In the genomic region with DNA sequence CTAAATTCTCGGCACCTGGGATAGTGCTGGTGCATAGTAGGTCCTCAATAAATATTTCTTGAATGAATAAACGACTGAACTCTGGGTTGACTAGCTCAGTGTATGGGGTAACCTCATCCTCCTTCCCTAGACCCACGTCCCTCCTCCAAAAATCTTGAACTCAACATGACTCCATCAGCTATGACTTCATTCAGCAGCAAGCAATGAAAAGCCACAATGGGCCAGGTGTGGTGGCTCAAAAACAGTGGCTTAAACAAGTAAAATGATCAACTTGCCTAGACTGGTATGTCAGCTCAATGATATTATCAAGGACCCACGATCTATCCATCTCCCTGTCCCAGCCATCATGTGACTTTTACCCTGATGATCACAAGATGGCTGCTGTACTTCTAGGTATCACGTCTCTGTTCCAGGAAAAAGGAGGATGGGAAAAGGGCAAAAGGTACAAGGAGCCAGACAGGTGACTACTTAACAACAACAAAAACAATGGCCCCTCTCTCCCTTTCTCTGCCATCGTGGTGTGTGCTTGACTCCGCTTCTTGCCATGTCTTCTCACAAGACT, we compare ENCODE assay signal across 26 cellular contexts. TPM values are rescaled to one million over a fixed set of nuclear protein-coding genes. Genes with fewer than 3 reads are reported as not detected.
"Had no signal": no experiment of that assay in that cellular context is flagged by ENCODE, and none has a peak within 500 bp of the region (broad histone marks: within the 10 kb centered on the region; RNA-seq: fewer than 3 reads in every experiment).

No MANE protein-coding gene starts in this region.

- ATAC-seq: activated CD8-positive, alpha-beta T cell treated with anti-CD3 and anti-CD28 coated beads for 36 hours; activated naive CD8-positive, alpha-beta T cell treated with anti-CD3 and anti-CD28 coated beads, Interleukin-2, amount 50 U/mL, for 24 hours; heart right ventricle; naive thymus-derived CD8-positive, alpha-beta T cell; stimulated activated memory B cell treated with anti-CD40 and anti-IgM and Interleukin-4, amounts not matched to agents 10 μg/mL and 1 μg/mL and 100 μg/mL, for 72 hours; stimulated activated naive CD8-positive, alpha-beta T cell treated with anti-CD3 and anti-CD28 coated beads, Interleukin-15, amount 100 ng/mL, for 72 hours; upper lobe of right lung; WTC11 had no signal

- H3K4me1 ChIP-seq: heart right ventricle, left ventricle myocardium inferior had no signal

- H3K4me3 ChIP-seq: esophagus squamous epithelium, heart right ventricle, left ventricle myocardium inferior, lung, right lobe of liver, skin epidermis, upper lobe of right lung had no signal

- H3K4me3 Mint-ChIP-seq: activated CD8-positive, alpha-beta T cell treated with anti-CD3 and anti-CD28 coated beads for 36 hours; activated naive CD4-positive, alpha-beta T cell treated with anti-CD3 and anti-CD28 coated beads, Interleukin-2, amount 50 U/mL, for 24 hours; activated naive CD8-positive, alpha-beta T cell treated with anti-CD3 and anti-CD28 coated beads, Interleukin-2, amount 50 U/mL, for 24 hours; naive thymus-derived CD8-positive, alpha-beta T cell; stimulated activated memory B cell treated with anti-CD40 and anti-IgM and Interleukin-4, amounts not matched to agents 10 μg/mL and 1 μg/mL and 100 μg/mL, for 72 hours; stimulated activated naive CD8-positive, alpha-beta T cell treated with anti-CD3 and anti-CD28 coated beads, Interleukin-15, amount 100 ng/mL, for 72 hours; WTC11 had no signal

- H3K4me1 Mint-ChIP-seq: activated naive CD4-positive, alpha-beta T cell treated with anti-CD3 and anti-CD28 coated beads, Interleukin-2, amount 50 U/mL, for 24 hours; stimulated activated memory B cell treated with anti-CD40 and anti-IgM and Interleukin-4, amounts not matched to agents 10 μg/mL and 1 μg/mL and 100 μg/mL, for 72 hours had no signal

- H3K27me3 Mint-ChIP-seq: activated CD8-positive, alpha-beta T cell treated with anti-CD3 and anti-CD28 coated beads for 36 hours; activated naive CD4-positive, alpha-beta T cell treated with anti-CD3 and anti-CD28 coated beads, Interleukin-2, amount 50 U/mL, for 24 hours; activated naive CD8-positive, alpha-beta T cell treated with anti-CD3 and anti-CD28 coated beads, Interleukin-2, amount 50 U/mL, for 24 hours; naive thymus-derived CD8-positive, alpha-beta T cell; stimulated activated memory B cell treated with anti-CD40 and anti-IgM and Interleukin-4, amounts not matched to agents 10 μg/mL and 1 μg/mL and 100 μg/mL, for 72 hours; stimulated activated naive CD8-positive, alpha-beta T cell treated with anti-CD3 and anti-CD28 coated beads, Interleukin-15, amount 100 ng/mL, for 72 hours had no signal

- H3K9me3 ChIP-seq: esophagus squamous epithelium, heart right ventricle, left ventricle myocardium inferior, right lobe of liver, upper lobe of right lung had no signal

- H3K27ac Mint-ChIP-seq: activated CD8-positive, alpha-beta T cell treated with anti-CD3 and anti-CD28 coated beads for 36 hours; activated naive CD4-positive, alpha-beta T cell treated with anti-CD3 and anti-CD28 coated beads, Interleukin-2, amount 50 U/mL, for 24 hours; activated naive CD8-positive, alpha-beta T cell treated with anti-CD3 and anti-CD28 coated beads, Interleukin-2, amount 50 U/mL, for 24 hours; stimulated activated memory B cell treated with anti-CD40 and anti-IgM and Interleukin-4, amounts not matched to agents 10 μg/mL and 1 μg/mL and 100 μg/mL, for 72 hours; stimulated activated naive CD8-positive, alpha-beta T cell treated with anti-CD3 and anti-CD28 coated beads, Interleukin-15, amount 100 ng/mL, for 72 hours; WTC11 had no signal

- H3K27me3 ChIP-seq: esophagus squamous epithelium, heart right ventricle, right lobe of liver, upper lobe of right lung had no signal

- DNase-seq: activated CD4-positive, alpha-beta T cell treated with anti-CD3 and anti-CD28 coated beads, Interleukin-2, amount 50 U/mL, for 1 hour; activated CD8-positive, alpha-beta T cell treated with anti-CD3 and anti-CD28 coated beads for 36 hours; activated naive CD8-positive, alpha-beta T cell treated with anti-CD3 and anti-CD28 coated beads, Interleukin-2, amount 50 U/mL, for 24 hours; activated T-cell treated with anti-CD3 and anti-CD28 coated beads, Interleukin-2, amount 50 U/mL, for 48 hours; dermis blood vessel endothelial cell; effector CD4-positive, alpha-beta T cell; esophagus squamous epithelium; foreskin melanocyte; heart right ventricle; left ventricle myocardium inferior; naive thymus-derived CD8-positive, alpha-beta T cell; right lobe of liver; stimulated activated CD4-positive, alpha-beta T cell treated with anti-CD3 and anti-CD28 coated beads, Interleukin-4, amount 100 ng/mL, for 24 hours; stimulated activated naive CD8-positive, alpha-beta T cell treated with anti-CD3 and anti-CD28 coated beads, Interleukin-15, amount 100 ng/mL, for 72 hours; substantia nigra; T-helper 2 cell; upper lobe of right lung had no signal

- H3K27ac ChIP-seq: heart right ventricle, left ventricle myocardium inferior, right lobe of liver, upper lobe of right lung had no signal

- FAIRE-seq: colon had no signal

- H3K36me3 ChIP-seq: esophagus squamous epithelium, heart right ventricle, left ventricle myocardium inferior, right lobe of liver, upper lobe of right lung had no signal

- H3K36me3 Mint-ChIP-seq: activated naive CD4-positive, alpha-beta T cell treated with anti-CD3 and anti-CD28 coated beads, Interleukin-2, amount 50 U/mL, for 24 hours; naive thymus-derived CD8-positive, alpha-beta T cell; stimulated activated memory B cell treated with anti-CD40 and anti-IgM and Interleukin-4, amounts not matched to agents 10 μg/mL and 1 μg/mL and 100 μg/mL, for 72 hours; WTC11 had no signal

- H3K9me3 Mint-ChIP-seq: activated CD8-positive, alpha-beta T cell treated with anti-CD3 and anti-CD28 coated beads for 36 hours; activated naive CD4-positive, alpha-beta T cell treated with anti-CD3 and anti-CD28 coated beads, Interleukin-2, amount 50 U/mL, for 24 hours; activated naive CD8-positive, alpha-beta T cell treated with anti-CD3 and anti-CD28 coated beads, Interleukin-2, amount 50 U/mL, for 24 hours; activated T-helper 2 cell treated with anti-CD3 and anti-CD28 coated beads, Interferon-gamma antibody, Interleukin-2, Interleukin-4, amounts not matched to agents 10 μg/mL and 5 μg/mL and 100 μg/mL, durations not matched to agents 14 hours and 24 hours and 36 hours; naive thymus-derived CD8-positive, alpha-beta T cell; stimulated activated memory B cell treated with anti-CD40 and anti-IgM and Interleukin-4, amounts not matched to agents 10 μg/mL and 1 μg/mL and 100 μg/mL, for 72 hours; stimulated activated naive CD8-positive, alpha-beta T cell treated with anti-CD3 and anti-CD28 coated beads, Interleukin-15, amount 100 ng/mL, for 72 hours; WTC11 had no signal

RNA-seq across cellular contexts. Expression of gene AUNIP, which starts 29.2 kb away (rescaled TPM):
- total RNA-seq: left ventricle myocardium inferior; naive thymus-derived CD8-positive, alpha-beta T cell; omental fat pad; posterior vena cava; upper lobe of right lung had no signal
- polyA plus RNA-seq: naive thymus-derived CD8-positive, alpha-beta T cell had no signal
